14 cellular contexts compared by ENCODE assay signal in the genomic region with DNA sequence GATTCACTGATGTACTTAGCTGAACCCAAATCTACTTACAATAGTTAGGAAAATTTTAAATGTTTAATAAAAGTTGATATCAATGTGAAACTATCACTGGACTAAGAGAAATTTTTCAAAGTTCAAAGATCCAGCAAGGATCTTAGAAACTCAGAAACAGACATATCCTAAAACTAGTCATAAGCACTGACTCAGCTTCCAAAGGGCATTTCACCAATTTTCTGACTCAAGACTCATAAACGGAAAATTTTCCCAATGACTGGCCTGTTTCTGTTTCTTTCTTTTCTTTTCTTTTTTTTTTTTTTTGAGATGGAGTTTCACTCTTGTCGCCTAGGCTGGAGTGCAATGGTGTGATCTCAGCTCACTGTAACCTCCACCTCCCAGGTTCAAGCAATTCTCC.
DNase-seq lines count a peak whose midpoint lies in the region; ATAC-seq, FAIRE-seq and TF ChIP-seq lines count a peak whose summit lies in the region.
"Had no signal": no experiment of that assay in that cellular context is flagged by ENCODE, and none has a peak within 500 bp of the region (broad histone marks: within the 10 kb centered on the region; RNA-seq: fewer than 3 reads in every experiment).

No MANE protein-coding gene starts in this region.

- H3K4me2 ChIP-seq in HepG2 (ENCODE audit: low read depth, low read length): no peak overlapping the region

- no peaks in the 10 kb centered on the region for H3K27me3 ChIP-seq in HepG2 (ENCODE audit: control insufficient read depth in 1 of 2, insufficient read depth in 2 of 2, low read length in 2 of 2)

- in situ Hi-C loops in HepG2 (cut with HindIII; ENCODE audit: extremely low pct_ligation_motif_present, low pct_unique_long_range_greater_than_20kb): no loop called here

- FAIRE-seq in HepG2 (lab: Jason Lieb, UNC): no peak

- H3K27me3 Mint-ChIP-seq in osteocyte (ENCODE audit: unreplicated experiment): no peaks in the 10 kb centered on the region
- H3K27me3 Mint-ChIP-seq: stimulated activated memory B cell treated with anti-CD40 and anti-IgM and Interleukin-4, amounts not matched to agents 10 μg/mL and 1 μg/mL and 100 μg/mL, for 72 hours had no signal

- H3K9me3 Mint-ChIP-seq in osteocyte (ENCODE audit: unreplicated experiment): no peaks in the 10 kb centered on the region
- H3K9me3 Mint-ChIP-seq: immature natural killer cell; natural killer cell; stimulated activated memory B cell treated with anti-CD40 and anti-IgM and Interleukin-4, amounts not matched to agents 10 μg/mL and 1 μg/mL and 100 μg/mL, for 72 hours had no signal

- POLR2A ChIA-PET in HepG2 (lab: Yijun Ruan, JAX): no interaction called here

- H3K79me2 ChIP-seq in HepG2 (ENCODE audit: insufficient read depth, low read length): peaks cover 5% of the 10 kb centered on the region

- BruUV-seq in HepG2 (replicated peaks; lab: Mats Ljungman, UMichigan): no TSS peak

- peaks cover 9% of the 10 kb centered on the region for H3K36me3 Mint-ChIP-seq in osteocyte (ENCODE audit: unreplicated experiment)
- H3K36me3 Mint-ChIP-seq: natural killer cell had no signal

- no peak overlapping the region for H3K27ac ChIP-seq in HepG2 (ENCODE audit: extremely low read length, insufficient read depth, low read length)
- H3K27ac ChIP-seq: VCaP had no signal

- H4K20me1 ChIP-seq in HepG2 (ENCODE audit: insufficient read depth, low read length): no peaks in the 10 kb centered on the region

- no peak overlapping the region for H3K4me3 Mint-ChIP-seq in osteocyte (ENCODE audit: unreplicated experiment)
- H3K4me3 Mint-ChIP-seq: natural killer cell had no signal

- no peak overlapping the region for H3K4me3 ChIP-seq in HepG2 (replicated peaks in 1 of 3; ENCODE audit: insufficient read depth in 1 of 3, low read depth in 2 of 3, low read length in 3 of 3)

- H3K27ac Mint-ChIP-seq in osteocyte (ENCODE audit: unreplicated experiment): peak overlapping the region; percentile 86
- H3K27ac Mint-ChIP-seq: natural killer cell had no signal

- DNase-seq in AG20443 (ENCODE audit: low spot score) (peak; percentile 72), NCI-H226 (peak; percentile 30), dedifferentiated amniotic fluid mesenchymal stem cell (ENCODE audit: extremely low spot score) (peak; percentile 83), osteocyte (ENCODE audit: extremely low spot score, unreplicated experiment) (no peak), GM19238 (ENCODE audit: insufficient read length, low spot score) (no peak), NCI-H510A (lab: John Stamatoyannopoulos, UW) (no peak), HepG2 (ENCODE audit: low spot score) (no peak)
- DNase-seq: activated effector memory CD4-positive, alpha-beta T cell treated with anti-CD3 and anti-CD28 coated beads, Interleukin-2, amount 50 U/mL, for 16 hours; immature natural killer cell; natural killer cell; RPMI8226 had no signal

- WGBS in HepG2 (ENCODE audit: low lambda C conversion rate): 94% methylated on average over 2 of the region's 2 CpGs

- peaks cover 35% of the 10 kb centered on the region for H3K4me1 ChIP-seq in HepG2 (ENCODE audit: insufficient read depth, low read length)

- no peak overlapping the region for H3K9ac ChIP-seq in HepG2 (ENCODE audit: insufficient read depth, low read depth, low read length)

- intact Hi-C loops in HepG2 (cut with micrococcal nuclease; ENCODE audit: unreplicated experiment): no loop called here

- peaks cover 1 to 26% of the 10 kb centered on the region in 2 experiments; a peak in 1 of 5 replicates for H3K36me3 ChIP-seq in HepG2 (replicated peaks in 1 of 2; ENCODE audit: control insufficient read depth in 1 of 2, insufficient read depth in 2 of 2, low read length in 2 of 2)

- TF ChIP-seq RAD21 in HepG2 (CRISPR knock-in tag; IDR thresholded peaks at IDR 0.05): no peak

- H3K4me1 Mint-ChIP-seq in osteocyte (ENCODE audit: unreplicated experiment): peaks cover 50% of the 10 kb centered on the region
- H3K4me1 Mint-ChIP-seq: immature natural killer cell, natural killer cell had no signal

- TF ChIP-seq CTCF in osteocyte (IDR thresholded peaks at IDR 0.05) (no peak), HepG2 (CRISPR knock-in tag; IDR thresholded peaks at IDR 0.05) (no peak)

- no peak for TF ChIP-seq EP300 in HepG2 (IDR thresholded peaks at IDR 0.05; ENCODE audit: low read depth in 2 of 2, low read length in 2 of 2)
- no peak for TF ChIP-seq EP300 in HepG2 (CRISPR knock-in tag; IDR thresholded peaks at IDR 0.05; ENCODE audit: borderline replicate concordance)

- no peak overlapping the region for H2AFZ ChIP-seq in HepG2 (ENCODE audit: low read length)

- CTCF ChIA-PET in HepG2 (lab: Yijun Ruan, JAX; ENCODE audit: low intra/inter-chr PET ratio, low total read pairs): no interaction called here

- H3K9me3 ChIP-seq in HepG2 (ENCODE audit: low read length): no peaks in the 10 kb centered on the region

- no peak for TF ChIP-seq POLR2A in HepG2 (IDR thresholded peaks at IDR 0.05; ENCODE audit: insufficient read depth in 1 of 2, low read depth in 2 of 2, low read length in 2 of 2)

- ATAC-seq in activated CD4-positive, CD25-positive, alpha-beta regulatory T cell treated with anti-CD3 and anti-CD28 coated beads, Interleukin-2, amount 50 U/mL, for 24 hours: no peak
- no peak for ATAC-seq in HepG2
- ATAC-seq: natural killer cell; stimulated activated memory B cell treated with anti-CD40 and anti-IgM and Interleukin-4, amounts not matched to agents 10 μg/mL and 1 μg/mL and 100 μg/mL, for 72 hours had no signal

TF ChIP-seq in HepG2, 621 proteins besides CTCF, POLR2A, EP300 and RAD21 (continues in another document):
- TF ChIP-seq, protein P1, sequence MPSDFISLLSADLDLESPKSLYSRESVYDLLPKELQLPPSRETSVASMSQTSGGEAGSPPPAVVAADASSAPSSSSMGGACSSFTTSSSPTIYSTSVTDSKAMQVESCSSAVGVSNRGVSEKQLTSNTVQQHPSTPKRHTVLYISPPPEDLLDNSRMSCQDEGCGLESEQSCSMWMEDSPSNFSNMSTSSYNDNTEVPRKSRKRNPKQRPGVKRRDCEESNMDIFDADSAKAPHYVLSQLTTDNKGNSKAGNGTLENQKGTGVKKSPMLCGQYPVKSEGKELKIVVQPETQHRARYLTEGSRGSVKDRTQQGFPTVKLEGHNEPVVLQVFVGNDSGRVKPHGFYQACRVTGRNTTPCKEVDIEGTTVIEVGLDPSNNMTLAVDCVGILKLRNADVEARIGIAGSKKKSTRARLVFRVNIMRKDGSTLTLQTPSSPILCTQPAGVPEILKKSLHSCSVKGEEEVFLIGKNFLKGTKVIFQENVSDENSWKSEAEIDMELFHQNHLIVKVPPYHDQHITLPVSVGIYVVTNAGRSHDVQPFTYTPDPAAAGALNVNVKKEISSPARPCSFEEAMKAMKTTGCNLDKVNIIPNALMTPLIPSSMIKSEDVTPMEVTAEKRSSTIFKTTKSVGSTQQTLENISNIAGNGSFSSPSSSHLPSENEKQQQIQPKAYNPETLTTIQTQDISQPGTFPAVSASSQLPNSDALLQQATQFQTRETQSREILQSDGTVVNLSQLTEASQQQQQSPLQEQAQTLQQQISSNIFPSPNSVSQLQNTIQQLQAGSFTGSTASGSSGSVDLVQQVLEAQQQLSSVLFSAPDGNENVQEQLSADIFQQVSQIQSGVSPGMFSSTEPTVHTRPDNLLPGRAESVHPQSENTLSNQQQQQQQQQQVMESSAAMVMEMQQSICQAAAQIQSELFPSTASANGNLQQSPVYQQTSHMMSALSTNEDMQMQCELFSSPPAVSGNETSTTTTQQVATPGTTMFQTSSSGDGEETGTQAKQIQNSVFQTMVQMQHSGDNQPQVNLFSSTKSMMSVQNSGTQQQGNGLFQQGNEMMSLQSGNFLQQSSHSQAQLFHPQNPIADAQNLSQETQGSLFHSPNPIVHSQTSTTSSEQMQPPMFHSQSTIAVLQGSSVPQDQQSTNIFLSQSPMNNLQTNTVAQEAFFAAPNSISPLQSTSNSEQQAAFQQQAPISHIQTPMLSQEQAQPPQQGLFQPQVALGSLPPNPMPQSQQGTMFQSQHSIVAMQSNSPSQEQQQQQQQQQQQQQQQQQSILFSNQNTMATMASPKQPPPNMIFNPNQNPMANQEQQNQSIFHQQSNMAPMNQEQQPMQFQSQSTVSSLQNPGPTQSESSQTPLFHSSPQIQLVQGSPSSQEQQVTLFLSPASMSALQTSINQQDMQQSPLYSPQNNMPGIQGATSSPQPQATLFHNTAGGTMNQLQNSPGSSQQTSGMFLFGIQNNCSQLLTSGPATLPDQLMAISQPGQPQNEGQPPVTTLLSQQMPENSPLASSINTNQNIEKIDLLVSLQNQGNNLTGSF (CRISPR knock-in tag; IDR thresholded peaks at IDR 0.05): no peak
- TF ChIP-seq MTA3 (CRISPR knock-in tag; IDR thresholded peaks at IDR 0.05) (no peak), CENPT (CRISPR knock-in tag; IDR thresholded peaks at IDR 0.05; ENCODE audit: low read depth) (no peak), FOXP1 (IDR thresholded peaks at IDR 0.05) (no peak), FOXP1 (CRISPR knock-in tag; IDR thresholded peaks at IDR 0.05) (no peak), ZNF343 (CRISPR knock-in tag; IDR thresholded peaks at IDR 0.05) (no peak), CEBPG (CRISPR knock-in tag; IDR thresholded peaks at IDR 0.05) (no peak), ZFYVE20 (CRISPR knock-in tag; IDR thresholded peaks at IDR 0.05; ENCODE audit: borderline replicate concordance, low read depth) (no peak), ZNF563 (CRISPR knock-in tag; IDR thresholded peaks at IDR 0.05) (no peak)

Comparison
In these comparisons a context has a peak if more than half of its experiments do, and no peak if none do; other contexts are left out.
1. DNase-seq: peak in AG20443 (single experiment), NCI-H226 (single experiment) and dedifferentiated amniotic fluid mesenchymal stem cell (single experiment); none in osteocyte (single experiment), GM19238 (single experiment), NCI-H510A (single experiment) and HepG2 (single experiment).